ENCODE assay signal across 26 cellular contexts in the genomic region with DNA sequence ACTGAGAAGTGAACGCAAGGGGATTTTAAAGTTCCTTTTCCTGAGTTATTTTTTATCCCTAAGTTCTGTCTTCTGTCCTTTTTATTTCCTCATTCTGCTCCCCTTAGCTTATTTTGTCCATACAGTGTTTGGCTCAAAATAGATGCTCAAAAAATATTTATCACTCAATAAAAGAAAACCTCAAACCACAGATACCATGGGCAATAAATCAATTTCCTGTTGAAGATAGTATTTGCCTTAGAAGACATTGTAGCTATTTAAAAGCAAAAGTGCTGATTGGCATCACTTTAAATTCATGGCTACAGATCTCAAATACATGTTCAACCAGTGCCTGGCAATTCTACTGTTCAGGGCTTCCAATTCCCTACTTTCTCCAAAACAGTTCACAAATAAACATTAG.
"Had no signal": no experiment of that assay in that cellular context is flagged by ENCODE, and none has a peak within 500 bp of the region (broad histone marks: within the 10 kb centered on the region; RNA-seq: fewer than 3 reads in every experiment).

No MANE protein-coding gene starts in this region.

- H3K9me3 ChIP-seq: ascending aorta, MG63, SJCRH30 had no signal

- H3K36me3 ChIP-seq: ascending aorta, MG63, SJCRH30 had no signal

- H3K4me1 ChIP-seq: ascending aorta had no signal

- ATAC-seq: activated CD4-positive, CD25-positive, alpha-beta regulatory T cell treated with anti-CD3 and anti-CD28 coated beads, Interleukin-2, amount 50 U/mL, for 24 hours; activated CD8-positive, alpha-beta T cell treated with anti-CD3 and anti-CD28 coated beads, Interleukin-2, amount 10 ng/mL, durations not matched to agents 7 days and 5 days; activated naive CD4-positive, alpha-beta T cell treated with anti-CD3 and anti-CD28 coated beads, Interleukin-2, amount 50 U/mL, for 72 hours; activated naive CD8-positive, alpha-beta T cell treated with anti-CD3 and anti-CD28 coated beads, Interleukin-2, amount 50 U/mL, for 24 hours; Panc1 had no signal

- DNase-seq: activated CD4-positive, alpha-beta T cell treated with anti-CD3 and anti-CD28 coated beads for 4 hours; activated CD8-positive, alpha-beta memory T cell treated with anti-CD3 and anti-CD28 coated beads, Interleukin-2, amount 50 U/mL, for 48 hours; activated CD8-positive, alpha-beta T cell treated with anti-CD3 and anti-CD28 coated beads, Interleukin-2, amount 10 ng/mL, durations not matched to agents 7 days and 5 days; activated effector memory CD4-positive, alpha-beta T cell treated with anti-CD3 and anti-CD28 coated beads, Interleukin-2, amount 50 U/mL, for 16 hours; activated naive CD4-positive, alpha-beta T cell treated with Interleukin-2 at 50 U/mL for 16 hours; activated naive CD8-positive, alpha-beta T cell treated with anti-CD3 and anti-CD28 coated beads, Interleukin-2, amount 50 U/mL, for 24 hours; activated T-cell treated with anti-CD3 and anti-CD28 coated beads, Interleukin-2, amount 50 U/mL, for 1 hour; amniotic stem cell; MG63; MV-4-11; NCI-H1092 treated with DMSO at 0.1 percent for 48 hours; NCI-H1436; NCI-H1694 treated with DMSO at 0.1 percent for 48 hours; NCI-H2029 treated with DMSO at 0.1 percent for 48 hours; NCI-H345; NCI-H510A; NCI-H526 treated with DMSO at 0.1 percent for 48 hours; NK-92 treated with Interleukin-12 subunit alpha and Interleukin-12 subunit beta, amount 100 ng/mL, for 24 hours; OCI-M1; Right ventricle myocardium superior; SJCRH30 had no signal

- H3K4me3 ChIP-seq: ascending aorta, MG63, SJCRH30 had no signal

- H3K27me3 ChIP-seq: ascending aorta, MG63, SJCRH30 had no signal

- H3K27ac ChIP-seq: ascending aorta, RWPE1 had no signal
